In genomic region chr10:85971494-85971893, GRCh38 we compare ENCODE assay signal across 9 cellular contexts.
"Had no signal": no experiment of that assay in that cellular context is flagged by ENCODE, and none has a peak within 500 bp of the region (broad histone marks: within the 10 kb centered on the region; RNA-seq: fewer than 3 reads in every experiment).

No MANE protein-coding gene starts in this region.

- ATAC-seq: GM23338, HCT116 had no signal

- H3K4me3 ChIP-seq: GM23248, GM23338, HAP-1 had no signal

- H3K27ac Mint-ChIP-seq: GM23338, H9, HFFc6 had no signal

- H3K4me1 Mint-ChIP-seq: GM23338, H9 had no signal

- H3K36me3 ChIP-seq: HAP-1 had no signal

- H3K9ac ChIP-seq: GM23248 had no signal

- H3K4me3 Mint-ChIP-seq: GM23338, H9, HFFc6 had no signal

- DNase-seq: GM23248, GOT3, H7, H9, HCEC 1CT, HFFc6 had no signal

- H3K27ac ChIP-seq: GM23248 had no signal

- H3K4me1 ChIP-seq: HAP-1 had no signal

- H3K9me3 ChIP-seq: HAP-1 had no signal
